2 cellular contexts compared by ENCODE assay signal in the genomic region with DNA sequence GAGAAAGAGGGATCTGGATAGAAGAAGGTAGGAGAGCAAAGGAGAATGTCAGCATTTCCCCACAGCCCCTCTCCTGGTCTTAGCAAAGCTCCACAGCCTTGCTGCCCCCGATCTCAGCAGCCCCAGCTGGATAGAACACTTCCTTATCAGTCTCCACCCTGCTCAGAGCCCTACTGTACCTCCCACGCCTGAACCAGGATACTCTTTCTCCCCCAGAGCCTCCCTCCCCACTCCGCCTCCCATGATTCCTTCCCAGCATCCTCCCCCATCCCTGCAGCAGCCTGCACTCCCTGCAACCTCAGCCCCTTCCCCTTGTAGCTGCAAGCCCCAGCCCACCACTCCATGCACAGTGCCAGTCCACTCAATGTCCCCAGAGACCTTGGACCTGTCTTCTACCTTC.
A peak's percentile ranks its signal among the peaks of the same experiment; 100 is the strongest.
TF ChIP-seq lines count a peak whose summit lies in the region.

No MANE protein-coding gene starts in this region.

TF ChIP-seq in HEK293, 187 proteins besides CTCF, POLR2A, EP300 and RAD21 (continued from another document):
- no peak for TF ChIP-seq ZNF2 (tag by site-specific recombination; IDR thresholded peaks at IDR 0.05)
- TF ChIP-seq, protein P1, sequence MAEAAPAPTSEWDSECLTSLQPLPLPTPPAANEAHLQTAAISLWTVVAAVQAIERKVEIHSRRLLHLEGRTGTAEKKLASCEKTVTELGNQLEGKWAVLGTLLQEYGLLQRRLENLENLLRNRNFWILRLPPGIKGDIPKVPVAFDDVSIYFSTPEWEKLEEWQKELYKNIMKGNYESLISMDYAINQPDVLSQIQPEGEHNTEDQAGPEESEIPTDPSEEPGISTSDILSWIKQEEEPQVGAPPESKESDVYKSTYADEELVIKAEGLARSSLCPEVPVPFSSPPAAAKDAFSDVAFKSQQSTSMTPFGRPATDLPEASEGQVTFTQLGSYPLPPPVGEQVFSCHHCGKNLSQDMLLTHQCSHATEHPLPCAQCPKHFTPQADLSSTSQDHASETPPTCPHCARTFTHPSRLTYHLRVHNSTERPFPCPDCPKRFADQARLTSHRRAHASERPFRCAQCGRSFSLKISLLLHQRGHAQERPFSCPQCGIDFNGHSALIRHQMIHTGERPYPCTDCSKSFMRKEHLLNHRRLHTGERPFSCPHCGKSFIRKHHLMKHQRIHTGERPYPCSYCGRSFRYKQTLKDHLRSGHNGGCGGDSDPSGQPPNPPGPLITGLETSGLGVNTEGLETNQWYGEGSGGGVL (tag by site-specific recombination; IDR thresholded peaks at IDR 0.05): peak; percentile 39; the same call in 1 of the 2 replicates
- no peak for TF ChIP-seq KLF10 (tag by site-specific recombination; IDR thresholded peaks at IDR 0.05)
- no peak for TF ChIP-seq ZNF223 (tag by site-specific recombination; IDR thresholded peaks at IDR 0.05)
- no peak for TF ChIP-seq ZNF510 (tag by site-specific recombination; IDR thresholded peaks at IDR 0.05; ENCODE audit: insufficient replicate concordance)
- TF ChIP-seq ZFP41 (tag by site-specific recombination; IDR thresholded peaks at IDR 0.05; ENCODE audit: borderline replicate concordance): no peak
- no peak for TF ChIP-seq ZSCAN23 (tag by site-specific recombination; IDR thresholded peaks at IDR 0.05)
- TF ChIP-seq, protein P2, sequence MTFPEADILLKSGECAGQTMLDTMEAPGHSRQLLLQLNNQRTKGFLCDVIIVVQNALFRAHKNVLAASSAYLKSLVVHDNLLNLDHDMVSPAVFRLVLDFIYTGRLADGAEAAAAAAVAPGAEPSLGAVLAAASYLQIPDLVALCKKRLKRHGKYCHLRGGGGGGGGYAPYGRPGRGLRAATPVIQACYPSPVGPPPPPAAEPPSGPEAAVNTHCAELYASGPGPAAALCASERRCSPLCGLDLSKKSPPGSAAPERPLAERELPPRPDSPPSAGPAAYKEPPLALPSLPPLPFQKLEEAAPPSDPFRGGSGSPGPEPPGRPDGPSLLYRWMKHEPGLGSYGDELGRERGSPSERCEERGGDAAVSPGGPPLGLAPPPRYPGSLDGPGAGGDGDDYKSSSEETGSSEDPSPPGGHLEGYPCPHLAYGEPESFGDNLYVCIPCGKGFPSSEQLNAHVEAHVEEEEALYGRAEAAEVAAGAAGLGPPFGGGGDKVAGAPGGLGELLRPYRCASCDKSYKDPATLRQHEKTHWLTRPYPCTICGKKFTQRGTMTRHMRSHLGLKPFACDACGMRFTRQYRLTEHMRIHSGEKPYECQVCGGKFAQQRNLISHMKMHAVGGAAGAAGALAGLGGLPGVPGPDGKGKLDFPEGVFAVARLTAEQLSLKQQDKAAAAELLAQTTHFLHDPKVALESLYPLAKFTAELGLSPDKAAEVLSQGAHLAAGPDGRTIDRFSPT (tag by site-specific recombination; IDR thresholded peaks at IDR 0.05): no peak
- TF ChIP-seq ZNF214 (tag by site-specific recombination; IDR thresholded peaks at IDR 0.05; ENCODE audit: borderline replicate concordance): no peak
- no peak for TF ChIP-seq ZNF658 (tag by site-specific recombination; IDR thresholded peaks at IDR 0.05)
- no peak for TF ChIP-seq ZNF146 (tag by site-specific recombination; IDR thresholded peaks at IDR 0.05)
- TF ChIP-seq, protein P3, sequence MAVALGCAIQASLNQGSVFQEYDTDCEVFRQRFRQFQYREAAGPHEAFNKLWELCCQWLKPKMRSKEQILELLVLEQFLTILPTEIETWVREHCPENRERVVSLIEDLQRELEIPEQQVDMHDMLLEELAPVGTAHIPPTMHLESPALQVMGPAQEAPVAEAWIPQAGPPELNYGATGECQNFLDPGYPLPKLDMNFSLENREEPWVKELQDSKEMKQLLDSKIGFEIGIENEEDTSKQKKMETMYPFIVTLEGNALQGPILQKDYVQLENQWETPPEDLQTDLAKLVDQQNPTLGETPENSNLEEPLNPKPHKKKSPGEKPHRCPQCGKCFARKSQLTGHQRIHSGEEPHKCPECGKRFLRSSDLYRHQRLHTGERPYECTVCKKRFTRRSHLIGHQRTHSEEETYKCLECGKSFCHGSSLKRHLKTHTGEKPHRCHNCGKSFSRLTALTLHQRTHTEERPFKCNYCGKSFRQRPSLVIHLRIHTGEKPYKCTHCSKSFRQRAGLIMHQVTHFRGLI (tag by site-specific recombination; IDR thresholded peaks at IDR 0.05): no peak
- TF ChIP-seq YY1 (tag by site-specific recombination; IDR thresholded peaks at IDR 0.05): no peak
- TF ChIP-seq, protein P4, sequence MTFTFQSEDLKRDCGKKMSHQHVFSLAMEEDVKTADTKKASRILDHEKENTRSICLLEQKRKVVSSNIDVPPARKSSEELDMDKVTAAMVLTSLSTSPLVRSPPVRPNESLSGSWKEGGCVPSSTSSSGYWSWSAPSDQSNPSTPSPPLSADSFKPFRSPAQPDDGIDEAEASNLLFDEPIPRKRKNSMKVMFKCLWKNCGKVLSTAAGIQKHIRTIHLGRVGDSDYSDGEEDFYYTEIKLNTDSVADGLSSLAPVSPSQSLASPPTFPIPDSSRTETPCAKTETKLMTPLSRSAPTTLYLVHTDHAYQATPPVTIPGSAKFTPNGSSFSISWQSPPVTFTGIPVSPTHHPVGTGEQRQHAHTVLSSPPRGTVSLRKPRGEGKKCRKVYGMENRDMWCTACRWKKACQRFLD (tag by site-specific recombination; IDR thresholded peaks at IDR 0.05): no peak
- no peak for TF ChIP-seq SCRT1 (tag by site-specific recombination; IDR thresholded peaks at IDR 0.05; ENCODE audit: borderline replicate concordance)
- no peak for TF ChIP-seq ZNF677 (tag by site-specific recombination; IDR thresholded peaks at IDR 0.05)
- TF ChIP-seq ZNF626 (tag by site-specific recombination; IDR thresholded peaks at IDR 0.05): no peak
- TF ChIP-seq ZFHX2 (tag by site-specific recombination; conservative IDR thresholded peaks at IDR 0.05): peak; percentile 89
- TF ChIP-seq EGR2 (tag by site-specific recombination; IDR thresholded peaks at IDR 0.05; ENCODE audit: low read depth): peak; percentile 86
- TF ChIP-seq GFI1B (tag by site-specific recombination; IDR thresholded peaks at IDR 0.05): no peak
- peak; percentile 26; the same call in 1 of the 2 replicates for TF ChIP-seq GLIS1 (tag by site-specific recombination; IDR thresholded peaks at IDR 0.05)
- TF ChIP-seq, protein P5, sequence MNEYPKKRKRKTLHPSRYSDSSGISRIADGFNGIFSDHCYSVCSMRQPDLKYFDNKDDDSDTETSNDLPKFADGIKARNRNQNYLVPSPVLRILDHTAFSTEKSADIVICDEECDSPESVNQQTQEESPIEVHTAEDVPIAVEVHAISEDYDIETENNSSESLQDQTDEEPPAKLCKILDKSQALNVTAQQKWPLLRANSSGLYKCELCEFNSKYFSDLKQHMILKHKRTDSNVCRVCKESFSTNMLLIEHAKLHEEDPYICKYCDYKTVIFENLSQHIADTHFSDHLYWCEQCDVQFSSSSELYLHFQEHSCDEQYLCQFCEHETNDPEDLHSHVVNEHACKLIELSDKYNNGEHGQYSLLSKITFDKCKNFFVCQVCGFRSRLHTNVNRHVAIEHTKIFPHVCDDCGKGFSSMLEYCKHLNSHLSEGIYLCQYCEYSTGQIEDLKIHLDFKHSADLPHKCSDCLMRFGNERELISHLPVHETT (tag by site-specific recombination; IDR thresholded peaks at IDR 0.05): no peak
- TF ChIP-seq ZNF501 (tag by site-specific recombination; IDR thresholded peaks at IDR 0.05): no peak
- TF ChIP-seq ZEB2 (tag by site-specific recombination; IDR thresholded peaks at IDR 0.05): no peak

TF ChIP-seq in K562, 482 proteins besides CTCF, POLR2A, EP300 and RAD21 (continued from another document and continues in another):
- TF ChIP-seq, protein P6, sequence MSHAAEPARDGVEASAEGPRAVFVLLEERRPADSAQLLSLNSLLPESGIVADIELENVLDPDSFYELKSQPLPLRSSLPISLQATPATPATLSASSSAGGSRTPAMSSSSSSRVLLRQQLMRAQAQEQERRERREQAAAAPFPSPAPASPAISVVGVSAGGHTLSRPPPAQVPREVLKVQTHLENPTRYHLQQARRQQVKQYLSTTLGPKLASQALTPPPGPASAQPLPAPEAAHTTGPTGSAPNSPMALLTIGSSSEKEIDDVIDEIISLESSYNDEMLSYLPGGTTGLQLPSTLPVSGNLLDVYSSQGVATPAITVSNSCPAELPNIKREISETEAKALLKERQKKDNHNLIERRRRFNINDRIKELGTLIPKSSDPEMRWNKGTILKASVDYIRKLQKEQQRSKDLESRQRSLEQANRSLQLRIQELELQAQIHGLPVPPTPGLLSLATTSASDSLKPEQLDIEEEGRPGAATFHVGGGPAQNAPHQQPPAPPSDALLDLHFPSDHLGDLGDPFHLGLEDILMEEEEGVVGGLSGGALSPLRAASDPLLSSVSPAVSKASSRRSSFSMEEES (CRISPR knock-in tag; IDR thresholded peaks at IDR 0.05): no peak
- TF ChIP-seq TEAD4 (IDR thresholded peaks at IDR 0.05; ENCODE audit: low read length): peak; percentile 73
- TF ChIP-seq TEAD4 (CRISPR knock-in tag; IDR thresholded peaks at IDR 0.05; ENCODE audit: borderline replicate concordance): no peak
- no peak for TF ChIP-seq MECOM (CRISPR knock-in tag; IDR thresholded peaks at IDR 0.05)
- TF ChIP-seq, protein P7, sequence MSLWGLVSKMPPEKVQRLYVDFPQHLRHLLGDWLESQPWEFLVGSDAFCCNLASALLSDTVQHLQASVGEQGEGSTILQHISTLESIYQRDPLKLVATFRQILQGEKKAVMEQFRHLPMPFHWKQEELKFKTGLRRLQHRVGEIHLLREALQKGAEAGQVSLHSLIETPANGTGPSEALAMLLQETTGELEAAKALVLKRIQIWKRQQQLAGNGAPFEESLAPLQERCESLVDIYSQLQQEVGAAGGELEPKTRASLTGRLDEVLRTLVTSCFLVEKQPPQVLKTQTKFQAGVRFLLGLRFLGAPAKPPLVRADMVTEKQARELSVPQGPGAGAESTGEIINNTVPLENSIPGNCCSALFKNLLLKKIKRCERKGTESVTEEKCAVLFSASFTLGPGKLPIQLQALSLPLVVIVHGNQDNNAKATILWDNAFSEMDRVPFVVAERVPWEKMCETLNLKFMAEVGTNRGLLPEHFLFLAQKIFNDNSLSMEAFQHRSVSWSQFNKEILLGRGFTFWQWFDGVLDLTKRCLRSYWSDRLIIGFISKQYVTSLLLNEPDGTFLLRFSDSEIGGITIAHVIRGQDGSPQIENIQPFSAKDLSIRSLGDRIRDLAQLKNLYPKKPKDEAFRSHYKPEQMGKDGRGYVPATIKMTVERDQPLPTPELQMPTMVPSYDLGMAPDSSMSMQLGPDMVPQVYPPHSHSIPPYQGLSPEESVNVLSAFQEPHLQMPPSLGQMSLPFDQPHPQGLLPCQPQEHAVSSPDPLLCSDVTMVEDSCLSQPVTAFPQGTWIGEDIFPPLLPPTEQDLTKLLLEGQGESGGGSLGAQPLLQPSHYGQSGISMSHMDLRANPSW (CRISPR knock-in tag; IDR thresholded peaks at IDR 0.05): no peak
- TF ChIP-seq SRSF1 (IDR thresholded peaks at IDR 0.05; ENCODE audit: low read depth, low read length): no peak
- TF ChIP-seq MEIS2 (IDR thresholded peaks at IDR 0.05; ENCODE audit: partially characterized antibody): no peak
- TF ChIP-seq, protein P8, sequence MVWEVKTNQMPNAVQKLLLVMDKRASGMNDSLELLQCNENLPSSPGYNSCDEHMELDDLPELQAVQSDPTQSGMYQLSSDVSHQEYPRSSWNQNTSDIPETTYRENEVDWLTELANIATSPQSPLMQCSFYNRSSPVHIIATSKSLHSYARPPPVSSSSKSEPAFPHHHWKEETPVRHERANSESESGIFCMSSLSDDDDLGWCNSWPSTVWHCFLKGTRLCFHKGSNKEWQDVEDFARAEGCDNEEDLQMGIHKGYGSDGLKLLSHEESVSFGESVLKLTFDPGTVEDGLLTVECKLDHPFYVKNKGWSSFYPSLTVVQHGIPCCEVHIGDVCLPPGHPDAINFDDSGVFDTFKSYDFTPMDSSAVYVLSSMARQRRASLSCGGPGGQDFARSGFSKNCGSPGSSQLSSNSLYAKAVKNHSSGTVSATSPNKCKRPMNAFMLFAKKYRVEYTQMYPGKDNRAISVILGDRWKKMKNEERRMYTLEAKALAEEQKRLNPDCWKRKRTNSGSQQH (CRISPR knock-in tag; IDR thresholded peaks at IDR 0.05): 0 out of 2 replicates have a peak, but pooled peaks have one; percentile 37
- TF ChIP-seq, protein P9, sequence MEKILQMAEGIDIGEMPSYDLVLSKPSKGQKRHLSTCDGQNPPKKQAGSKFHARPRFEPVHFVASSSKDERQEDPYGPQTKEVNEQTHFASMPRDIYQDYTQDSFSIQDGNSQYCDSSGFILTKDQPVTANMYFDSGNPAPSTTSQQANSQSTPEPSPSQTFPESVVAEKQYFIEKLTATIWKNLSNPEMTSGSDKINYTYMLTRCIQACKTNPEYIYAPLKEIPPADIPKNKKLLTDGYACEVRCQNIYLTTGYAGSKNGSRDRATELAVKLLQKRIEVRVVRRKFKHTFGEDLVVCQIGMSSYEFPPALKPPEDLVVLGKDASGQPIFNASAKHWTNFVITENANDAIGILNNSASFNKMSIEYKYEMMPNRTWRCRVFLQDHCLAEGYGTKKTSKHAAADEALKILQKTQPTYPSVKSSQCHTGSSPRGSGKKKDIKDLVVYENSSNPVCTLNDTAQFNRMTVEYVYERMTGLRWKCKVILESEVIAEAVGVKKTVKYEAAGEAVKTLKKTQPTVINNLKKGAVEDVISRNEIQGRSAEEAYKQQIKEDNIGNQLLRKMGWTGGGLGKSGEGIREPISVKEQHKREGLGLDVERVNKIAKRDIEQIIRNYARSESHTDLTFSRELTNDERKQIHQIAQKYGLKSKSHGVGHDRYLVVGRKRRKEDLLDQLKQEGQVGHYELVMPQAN (IDR thresholded peaks at IDR 0.05; ENCODE audit: borderline replicate concordance): no peak
- peak; percentile 86 for TF ChIP-seq CBFA2T2 (conservative IDR thresholded peaks at IDR 0.05)
- no peak for TF ChIP-seq NCOA1 (IDR thresholded peaks at IDR 0.05; ENCODE audit: low read depth)
- TF ChIP-seq, protein P10, sequence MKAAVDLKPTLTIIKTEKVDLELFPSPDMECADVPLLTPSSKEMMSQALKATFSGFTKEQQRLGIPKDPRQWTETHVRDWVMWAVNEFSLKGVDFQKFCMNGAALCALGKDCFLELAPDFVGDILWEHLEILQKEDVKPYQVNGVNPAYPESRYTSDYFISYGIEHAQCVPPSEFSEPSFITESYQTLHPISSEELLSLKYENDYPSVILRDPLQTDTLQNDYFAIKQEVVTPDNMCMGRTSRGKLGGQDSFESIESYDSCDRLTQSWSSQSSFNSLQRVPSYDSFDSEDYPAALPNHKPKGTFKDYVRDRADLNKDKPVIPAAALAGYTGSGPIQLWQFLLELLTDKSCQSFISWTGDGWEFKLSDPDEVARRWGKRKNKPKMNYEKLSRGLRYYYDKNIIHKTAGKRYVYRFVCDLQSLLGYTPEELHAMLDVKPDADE (conservative IDR thresholded peaks at IDR 0.05; ENCODE audit: control insufficient read depth, low read depth, low read length): no peak
- peak; percentile 60; the same call in 1 of the 2 replicates for TF ChIP-seq ELF4 (CRISPR knock-in tag; IDR thresholded peaks at IDR 0.05)
- no peak for TF ChIP-seq IRF2 (CRISPR knock-in tag; IDR thresholded peaks at IDR 0.05)
- TF ChIP-seq SETDB1 (IDR thresholded peaks at IDR 0.05; ENCODE audit: low read length): no peak
- TF ChIP-seq, protein P11, sequence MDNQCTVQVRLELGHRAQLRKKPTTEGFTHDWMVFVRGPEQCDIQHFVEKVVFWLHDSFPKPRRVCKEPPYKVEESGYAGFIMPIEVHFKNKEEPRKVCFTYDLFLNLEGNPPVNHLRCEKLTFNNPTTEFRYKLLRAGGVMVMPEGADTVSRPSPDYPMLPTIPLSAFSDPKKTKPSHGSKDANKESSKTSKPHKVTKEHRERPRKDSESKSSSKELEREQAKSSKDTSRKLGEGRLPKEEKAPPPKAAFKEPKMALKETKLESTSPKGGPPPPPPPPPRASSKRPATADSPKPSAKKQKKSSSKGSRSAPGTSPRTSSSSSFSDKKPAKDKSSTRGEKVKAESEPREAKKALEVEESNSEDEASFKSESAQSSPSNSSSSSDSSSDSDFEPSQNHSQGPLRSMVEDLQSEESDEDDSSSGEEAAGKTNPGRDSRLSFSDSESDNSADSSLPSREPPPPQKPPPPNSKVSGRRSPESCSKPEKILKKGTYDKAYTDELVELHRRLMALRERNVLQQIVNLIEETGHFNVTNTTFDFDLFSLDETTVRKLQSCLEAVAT (IDR thresholded peaks at IDR 0.05): no peak
- no peak for TF ChIP-seq GTF2A2 (tag; IDR thresholded peaks at IDR 0.05)
- TF ChIP-seq RCOR1 (IDR thresholded peaks at IDR 0.05; ENCODE audit: borderline replicate concordance in 1 of 2, low read depth in 2 of 2, low read length in 2 of 2): peak in 1 of 2 experiments; percentile 84; a peak in 1 of 4 replicates
- TF ChIP-seq L3MBTL2 (IDR thresholded peaks at IDR 0.05): no peak
- TF ChIP-seq SREBF1 (IDR thresholded peaks at IDR 0.05; ENCODE audit: borderline replicate concordance, low read depth, low read length): no peak
- TF ChIP-seq ZNF830 (CRISPR knock-in tag; IDR thresholded peaks at IDR 0.05): no peak
